ENCODE assay signal across 16 cellular contexts in genomic region chr1:6795661-6796060, GRCh38. TPM values are rescaled to one million over a fixed set of nuclear protein-coding genes. Genes with fewer than 3 reads are reported as not detected.
DNase-seq lines count a peak whose midpoint lies in the region; ATAC-seq, FAIRE-seq and TF ChIP-seq lines count a peak whose summit lies in the region.
"Had no signal": no experiment of that assay in that cellular context is flagged by ENCODE, and none has a peak within 500 bp of the region (broad histone marks: within the 10 kb centered on the region; RNA-seq: fewer than 3 reads in every experiment).

No MANE protein-coding gene starts in this region.

- TF ChIP-seq CTCF in AG09309 (IDR thresholded peaks at IDR 0.05; ENCODE audit: control insufficient read depth, insufficient read depth, low read depth, low read length, missing control alignments) = no peak
- no peak for TF ChIP-seq CTCF in coronary artery (IDR thresholded peaks at IDR 0.05)

- H3K9me3 ChIP-seq in Karpas-422 (ENCODE audit: low read length) (no peaks in the 10 kb centered on the region), mesodermal cell (ENCODE audit: control insufficient read depth, low read length) (no peaks in the 10 kb centered on the region)
- H3K9me3 ChIP-seq: gastrocnemius medialis, left lung, ovary had no signal

- H3K4me2 ChIP-seq in Karpas-422 (ENCODE audit: low read depth, low read length, poor library complexity, severe bottlenecking) = no peak overlapping the region

- DNase-seq in AG09309 (ENCODE audit: low read depth) (peak; percentile 76), Karpas-422 (no peak), coronary artery (ENCODE audit: low spot score) (no peak), RCC 7860 (ENCODE audit: low spot score) (no peak), COR-L47 (lab: John Stamatoyannopoulos, UW) (no peak)
- no peak for DNase-seq in stimulated activated naive CD4-positive, alpha-beta T cell (lab: John Stamatoyannopoulos, UW)
- DNase-seq: activated CD8-positive, alpha-beta T cell treated with anti-CD3 and anti-CD28 coated beads, Interleukin-2, amount 10 ng/mL, durations not matched to agents 7 days and 5 days; activated gamma-delta T cell treated with Interleukin-2 at 50 U/mL for 16 hours; CD4-positive, CD25-positive, alpha-beta regulatory T cell; gastrocnemius medialis; left lung; ovary; stimulated activated CD4-positive, alpha-beta T cell treated with anti-CD3 and anti-CD28 coated beads, Interleukin-4, amount 100 ng/mL, for 1 hour; stimulated activated naive CD4-positive, alpha-beta T cell treated with Interleukin-2 at 50 U/mL for 16 hours had no signal

- H3K79me2 ChIP-seq in Karpas-422 (ENCODE audit: low read length) = peaks cover 91% of the 10 kb centered on the region

- FAIRE-seq in RCC 7860 (lab: Jason Lieb, UNC) = no peak

- ATAC-seq in HG02623 (IDR thresholded peaks at IDR 0.05; ENCODE audit: unreplicated experiment) = no peak
- ATAC-seq: activated CD8-positive, alpha-beta T cell treated with anti-CD3 and anti-CD28 coated beads, Interleukin-2, amount 10 ng/mL, durations not matched to agents 7 days and 5 days; gastrocnemius medialis; left lung had no signal

- H3K4me3 ChIP-seq in AG09309 (ENCODE audit: control insufficient read depth, low read depth, low read length) (no peak overlapping the region), Karpas-422 (ENCODE audit: low read length) (no peak overlapping the region), coronary artery (no peak overlapping the region), mesodermal cell (ENCODE audit: extremely low read depth, insufficient read depth, low read length, poor library complexity, severe bottlenecking) (no peak overlapping the region)
- H3K4me3 ChIP-seq: gastrocnemius medialis, left lung, ovary had no signal

- H3K27me3 ChIP-seq in Karpas-422 (ENCODE audit: low read length) = no peaks in the 10 kb centered on the region
- H3K27me3 ChIP-seq: gastrocnemius medialis, left lung, ovary had no signal

- H3K4me1 ChIP-seq in Karpas-422 (ENCODE audit: low read length) (peaks cover 67% of the 10 kb centered on the region), mesodermal cell (ENCODE audit: control insufficient read depth, insufficient read depth, low read length, poor library complexity, severe bottlenecking) (peaks cover 30% of the 10 kb centered on the region)

- 0 out of 2 replicates have a peak overlapping the region, but pooled peaks have one; percentile 31 for H3K27ac ChIP-seq in Karpas-422 (ENCODE audit: low read length)
- H3K27ac ChIP-seq in coronary artery = peak overlapping the region; percentile 17 to 20
- H3K27ac ChIP-seq in mesodermal cell (ENCODE audit: low read depth, low read length, severe bottlenecking) = peak overlapping the region; percentile 55
- H3K27ac ChIP-seq: gastrocnemius medialis, ovary had no signal

- 100% methylated on average over 1 of the region's 2 CpGs; no CpG with 5 or more reads in 1 of the 2 experiments for WGBS in mesodermal cell (ENCODE audit: insufficient coverage in 2 of 2), 2 experiments

- H3K36me3 ChIP-seq in Karpas-422 (ENCODE audit: insufficient read depth, low read length) (peaks cover 18% of the 10 kb centered on the region; the same call in 1 of the 2 replicates), mesodermal cell (ENCODE audit: control insufficient read depth, insufficient read depth, low read length) (peaks cover 14% of the 10 kb centered on the region)
- H3K36me3 ChIP-seq: gastrocnemius medialis, ovary had no signal

- no peak overlapping the region for H2AFZ ChIP-seq in Karpas-422 (ENCODE audit: low read length)

- H3K9ac ChIP-seq in Karpas-422 (ENCODE audit: low read length) = no peak overlapping the region

- peaks cover 43% of the 10 kb centered on the region for H4K20me1 ChIP-seq in Karpas-422 (ENCODE audit: insufficient read depth, low read depth, low read length)

- no peaks in the 10 kb centered on the region for H3K9me2 ChIP-seq in Karpas-422 (replicated peaks; ENCODE audit: insufficient read depth, low read length)

RNA-seq across cellular contexts. Expression of gene CAMTA1, which starts 10.4 kb away (rescaled TPM):
- 80.5 and 118 TPM in 2 replicates for total RNA-seq in Karpas-422 (2014; rRNA removed; shearing (Covaris generic); ENCODE audit: low replicate concordance)
- 146 TPM for polyA plus RNA-seq in mesodermal cell (2013, experiment 1 of 2)
- polyA plus RNA-seq in mesodermal cell (2013, experiment 2 of 2) = 132 TPM
